In the genomic region with DNA sequence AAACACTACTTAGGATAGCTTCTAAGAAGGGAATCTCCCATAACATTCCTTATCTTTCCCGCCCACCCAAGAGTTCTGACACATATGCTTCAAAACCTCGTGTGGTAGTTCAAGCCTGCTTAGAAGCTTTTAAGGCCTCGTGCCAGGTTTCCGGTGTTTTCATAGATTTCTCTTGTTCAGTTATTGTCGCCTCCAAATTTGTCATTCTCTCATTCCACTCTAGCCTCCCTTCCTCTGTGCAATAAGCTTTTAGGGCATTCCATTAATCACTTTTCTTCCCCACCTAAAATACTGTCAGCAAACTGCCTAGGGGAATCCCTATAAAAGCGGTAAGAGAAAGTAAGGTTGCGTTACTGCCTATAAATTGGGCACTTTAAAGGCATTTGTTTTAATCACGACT, we compare ENCODE assay signal across 8 cellular contexts. TPM values are rescaled to one million over a fixed set of nuclear protein-coding genes. Genes with fewer than 3 reads are reported as not detected.
DNase-seq lines count a peak whose midpoint lies in the region; ATAC-seq, FAIRE-seq and TF ChIP-seq lines count a peak whose summit lies in the region.

No MANE protein-coding gene starts in this region.

- H3K4me1 ChIP-seq in mesodermal cell (ENCODE audit: control insufficient read depth, insufficient read depth, low read length, poor library complexity, severe bottlenecking), result peaks cover 9% of the 10 kb centered on the region

- WGBS in mesodermal cell (ENCODE audit: insufficient coverage in 2 of 2), 2 experiments, result 20 to 29% methylated on average over 5 to 6 of the region's 8 CpGs

- DNase-seq in AG10803 (ENCODE audit: low read depth) (peak; percentile 41), HFF-Myc (ENCODE audit: extremely low read depth, low read depth) (no peak), bronchial epithelial cell (ENCODE audit: low read depth) (peak; percentile 42), COR-L47 (lab: John Stamatoyannopoulos, UW) (no peak), activated gamma-delta T cell (lab: John Stamatoyannopoulos, UW) (no peak)

- peak overlapping the region; percentile 19 for H3K27ac ChIP-seq in mesodermal cell (ENCODE audit: low read depth, low read length, severe bottlenecking)

- no peaks in the 10 kb centered on the region for H3K9me3 ChIP-seq in mesodermal cell (ENCODE audit: control insufficient read depth, low read length)

- FAIRE-seq in bronchial epithelial cell (lab: Jason Lieb, UNC), result no peak

- H3K4me3 ChIP-seq in AG10803 (ENCODE audit: low read length) (peak overlapping the region; percentile 77), HFF-Myc (replicated peaks; ENCODE audit: low read depth, low read length) (peak overlapping the region; percentile 91), bronchial epithelial cell (ENCODE audit: low read depth, low read length) (peak overlapping the region; percentile 77), mesodermal cell (ENCODE audit: extremely low read depth, insufficient read depth, low read length, poor library complexity, severe bottlenecking) (peak overlapping the region; percentile 88)

- H3K36me3 ChIP-seq in bronchial epithelial cell (ENCODE audit: control insufficient read depth, insufficient read depth, low read length), result no peaks in the 10 kb centered on the region
- no peaks in the 10 kb centered on the region for H3K36me3 ChIP-seq in mesodermal cell (ENCODE audit: control insufficient read depth, insufficient read depth, low read length)

- ATAC-seq in HG02759 (IDR thresholded peaks at IDR 0.05; ENCODE audit: unreplicated experiment), result no peak
- ATAC-seq in HG03378 (IDR thresholded peaks at IDR 0.05; ENCODE audit: unreplicated experiment), result no peak

- no peak for TF ChIP-seq CTCF in AG10803 (conservative IDR thresholded peaks at IDR 0.05; ENCODE audit: low read length)
- no peak for TF ChIP-seq CTCF in HFF-Myc (IDR thresholded peaks at IDR 0.05; ENCODE audit: low read depth, low read length, missing control alignments)
- no peak for TF ChIP-seq CTCF in bronchial epithelial cell (IDR thresholded peaks at IDR 0.05; ENCODE audit: insufficient read depth, low read length, severe bottlenecking)

- H3K27me3 ChIP-seq in bronchial epithelial cell (ENCODE audit: control insufficient read depth, insufficient read depth, low read length), result no peaks in the 10 kb centered on the region

RNA-seq across cellular contexts. Expression of gene BPGM, which starts 0.7 kb away (rescaled TPM):
- total RNA-seq in bronchial epithelial cell, result 14.2 and 16.6 TPM in 2 replicates
- 27.6 TPM for polyA plus RNA-seq in mesodermal cell (2013, experiment 1 of 2)
- polyA plus RNA-seq in mesodermal cell (2013, experiment 2 of 2), result 28.5 TPM

Comparison
In these comparisons a context has a peak if more than half of its experiments do, and no peak if none do; other contexts are left out.
1. DNase-seq: peak in AG10803 (single experiment) and bronchial epithelial cell (single experiment); none in HFF-Myc (single experiment), COR-L47 (single experiment) and activated gamma-delta T cell (single experiment).
2. Peak in every context shown above with its lines, with median percentiles within 50 percentile points of each other: H3K4me3 ChIP-seq.